In the genomic region with DNA sequence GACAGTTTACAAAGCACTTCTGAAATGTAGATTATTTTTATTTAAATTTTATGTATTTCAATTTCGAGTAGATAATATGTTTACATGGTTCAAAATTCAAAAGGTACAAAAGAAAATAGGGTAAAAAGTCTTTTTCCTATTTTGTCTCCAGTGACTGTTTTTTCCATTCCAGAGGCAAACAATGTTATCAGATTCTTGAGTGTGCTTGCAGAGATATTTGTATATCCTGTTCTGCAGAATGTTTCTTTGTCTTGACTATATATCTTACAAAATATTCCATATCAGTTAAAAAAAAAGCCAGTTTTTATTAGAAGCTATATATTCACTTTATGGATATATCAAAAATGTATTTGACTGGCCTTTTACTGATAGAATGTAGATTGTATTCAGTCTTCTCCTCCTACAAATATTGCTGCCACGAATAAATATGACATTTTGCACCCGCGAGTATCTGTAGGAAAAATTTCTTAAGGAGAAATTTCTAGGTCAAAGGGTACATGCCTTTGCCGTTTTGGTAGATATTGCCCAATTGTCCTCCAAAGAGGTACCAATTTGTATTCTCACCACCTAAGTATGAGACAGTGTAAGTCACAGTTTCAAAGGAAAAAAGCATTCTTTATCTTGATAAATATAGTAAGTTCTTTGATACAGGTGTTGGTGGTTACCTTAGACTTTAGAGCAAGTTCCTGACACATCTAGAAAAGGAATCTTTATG, we compare ENCODE assay signal across 19 cellular contexts. TPM values are rescaled to one million over a fixed set of nuclear protein-coding genes. Genes with fewer than 3 reads are reported as not detected.
DNase-seq lines count a peak whose midpoint lies in the region; ATAC-seq, FAIRE-seq and TF ChIP-seq lines count a peak whose summit lies in the region.
"Had no signal": no experiment of that assay in that cellular context is flagged by ENCODE, and none has a peak within 500 bp of the region (broad histone marks: within the 10 kb centered on the region; RNA-seq: fewer than 3 reads in every experiment).

No MANE protein-coding gene starts in this region.

- POLR2A ChIA-PET in CD8-positive, alpha-beta memory T cell (lab: Charles Lee) = interaction anchor here (0.6 to 1.3 kb wide), 4 partner anchors 21 to 33 kb away, joined by 3 read pairs; no protein-coding TSS in a partner anchor
- POLR2A ChIA-PET in activated CD8-positive, alpha-beta T cell treated with anti-CD3 and anti-CD28 coated beads for 36 hours (lab: Charles Lee) = interaction anchor here (1.5 kb wide), 1 partner anchor 33 kb away, joined by 3 read pairs; no protein-coding TSS in a partner anchor

- peaks cover 5% of the 10 kb centered on the region for H3K36me3 ChIP-seq in CD8-positive, alpha-beta memory T cell (ENCODE audit: insufficient read depth, low read length)
- no peaks in the 10 kb centered on the region for H3K36me3 ChIP-seq in breast epithelium
- H3K36me3 ChIP-seq: brain microvascular endothelial cell, Peyer's patch, SJSA1, vagina had no signal

- H3K4me3 Mint-ChIP-seq in activated CD8-positive, alpha-beta memory T cell treated with anti-CD3 and anti-CD28 coated beads, Interleukin-2, amount 10 ng/mL, durations not matched to agents 7 days and 5 days = peak overlapping the region; percentile 51
- peak overlapping the region; percentile 86 to 97 (median 95) for H3K4me3 Mint-ChIP-seq in CD8-positive, alpha-beta memory T cell
- peak overlapping the region; percentile 74 for H3K4me3 Mint-ChIP-seq in activated CD8-positive, alpha-beta T cell treated with anti-CD3 and anti-CD28 coated beads for 36 hours
- H3K4me3 Mint-ChIP-seq in natural killer cell = peak overlapping the region; percentile 94
- H3K4me3 Mint-ChIP-seq: H9 had no signal

- intact Hi-C loops in activated CD8-positive, alpha-beta T cell treated with anti-CD3 and anti-CD28 coated beads for 36 hours (cut with micrococcal nuclease) = loop anchor here (5.0 kb wide), 1 partner anchor 36 kb away; no protein-coding TSS in a partner anchor
- intact Hi-C loops in natural killer cell (cut with micrococcal nuclease) (loop anchor here (2.0 kb wide), 1 partner anchor 33 kb away; no protein-coding TSS in a partner anchor), breast epithelium (cut with DNase I; ENCODE audit: low total_unique reads) (no loop called here)

- no peaks in the 10 kb centered on the region for H3K27me3 Mint-ChIP-seq in activated CD8-positive, alpha-beta memory T cell treated with anti-CD3 and anti-CD28 coated beads, Interleukin-2, amount 10 ng/mL, durations not matched to agents 7 days and 5 days
- no peaks in the 10 kb centered on the region for H3K27me3 Mint-ChIP-seq in CD8-positive, alpha-beta memory T cell
- H3K27me3 Mint-ChIP-seq in activated CD8-positive, alpha-beta T cell treated with anti-CD3 and anti-CD28 coated beads for 36 hours = no peaks in the 10 kb centered on the region
- no peaks in the 10 kb centered on the region for H3K27me3 Mint-ChIP-seq in natural killer cell (ENCODE audit: low read depth in 2 of 2)

- H3K36me3 Mint-ChIP-seq in activated CD8-positive, alpha-beta memory T cell treated with anti-CD3 and anti-CD28 coated beads, Interleukin-2, amount 10 ng/mL, durations not matched to agents 7 days and 5 days = peaks cover 2% of the 10 kb centered on the region
- H3K36me3 Mint-ChIP-seq in CD8-positive, alpha-beta memory T cell = peaks cover 11 to 39% (median 24%) of the 10 kb centered on the region in 3 donors
- H3K36me3 Mint-ChIP-seq in activated CD8-positive, alpha-beta T cell treated with anti-CD3 and anti-CD28 coated beads for 36 hours (ENCODE audit: low read depth) = peaks cover 11% of the 10 kb centered on the region
- no peaks in the 10 kb centered on the region for H3K36me3 Mint-ChIP-seq in natural killer cell

- no peaks in the 10 kb centered on the region for H3K9me3 ChIP-seq in CD8-positive, alpha-beta memory T cell (ENCODE audit: low read length)
- no peaks in the 10 kb centered on the region for H3K9me3 ChIP-seq in breast epithelium
- H3K9me3 ChIP-seq: Peyer's patch, SJSA1, vagina had no signal

- H3K27ac ChIP-seq in CD8-positive, alpha-beta memory T cell (ENCODE audit: low read depth, low read length) = peak overlapping the region; percentile 72
- H3K27ac ChIP-seq in breast epithelium = no peak overlapping the region
- H3K27ac ChIP-seq: brain microvascular endothelial cell, SJSA1, vagina had no signal

- peaks cover 35% of the 10 kb centered on the region for H3K4me1 Mint-ChIP-seq in activated CD8-positive, alpha-beta memory T cell treated with anti-CD3 and anti-CD28 coated beads, Interleukin-2, amount 10 ng/mL, durations not matched to agents 7 days and 5 days
- H3K4me1 Mint-ChIP-seq in CD8-positive, alpha-beta memory T cell = peaks cover 64 to 80% (median 79%) of the 10 kb centered on the region in 3 donors
- peaks cover 63% of the 10 kb centered on the region for H3K4me1 Mint-ChIP-seq in activated CD8-positive, alpha-beta T cell treated with anti-CD3 and anti-CD28 coated beads for 36 hours (ENCODE audit: low read depth)
- peaks cover 69 to 71% of the 10 kb centered on the region in 2 donors for H3K4me1 Mint-ChIP-seq in natural killer cell
- H3K4me1 Mint-ChIP-seq: H9 had no signal

- TF ChIP-seq POLR2A in breast epithelium (IDR thresholded peaks at IDR 0.05) (no peak), GM12891 (IDR thresholded peaks at IDR 0.05; ENCODE audit: low read depth, low read length) (no peak)

- H3K9me3 Mint-ChIP-seq in activated CD8-positive, alpha-beta memory T cell treated with anti-CD3 and anti-CD28 coated beads, Interleukin-2, amount 10 ng/mL, durations not matched to agents 7 days and 5 days (ENCODE audit: low read depth) = no peaks in the 10 kb centered on the region
- H3K9me3 Mint-ChIP-seq in CD8-positive, alpha-beta memory T cell = peaks cover 0 to 2% (median 0%) of the 10 kb centered on the region in 5 donors
- peaks cover 3% of the 10 kb centered on the region for H3K9me3 Mint-ChIP-seq in activated CD8-positive, alpha-beta T cell treated with anti-CD3 and anti-CD28 coated beads for 36 hours
- no peaks in the 10 kb centered on the region for H3K9me3 Mint-ChIP-seq in natural killer cell
- H3K9me3 Mint-ChIP-seq: H9 had no signal

- CTCF ChIA-PET in activated CD8-positive, alpha-beta memory T cell treated with anti-CD3 and anti-CD28 coated beads, Interleukin-2, amount 10 ng/mL, durations not matched to agents 7 days and 5 days (lab: Charles Lee) = interaction anchor here (0.9 kb wide), 1 partner anchor 9 kb away, joined by 3 read pairs; no protein-coding TSS in a partner anchor
- CTCF ChIA-PET in CD8-positive, alpha-beta memory T cell (lab: Charles Lee) = interaction anchor here (0.7 to 2.9 kb wide), 4 partner anchors 38 to 58 kb away, joined by 3 to 9 read pairs (median 4); a partner anchor contains a TSS
- CTCF ChIA-PET in activated CD8-positive, alpha-beta T cell treated with anti-CD3 and anti-CD28 coated beads for 36 hours (lab: Charles Lee) = interaction anchor here (1.2 to 3.2 kb wide), 4 partner anchors 41 to 58 kb away, joined by 3 to 18 read pairs (median 8); a partner anchor contains a TSS

- FAIRE-seq in GM12891 (lab: Jason Lieb, UNC) = no peak
- FAIRE-seq: K562 had no signal

- peak overlapping the region; percentile 49 for H3K27ac Mint-ChIP-seq in activated CD8-positive, alpha-beta memory T cell treated with anti-CD3 and anti-CD28 coated beads, Interleukin-2, amount 10 ng/mL, durations not matched to agents 7 days and 5 days
- H3K27ac Mint-ChIP-seq in CD8-positive, alpha-beta memory T cell = peak overlapping the region; percentile 77 to 96 (median 92)
- peak overlapping the region; percentile 81 for H3K27ac Mint-ChIP-seq in activated CD8-positive, alpha-beta T cell treated with anti-CD3 and anti-CD28 coated beads for 36 hours
- H3K27ac Mint-ChIP-seq in natural killer cell = peak overlapping the region; percentile 89 to 90
- H3K27ac Mint-ChIP-seq: H9 had no signal

- TF ChIP-seq CTCF in activated CD8-positive, alpha-beta T cell treated with anti-CD3 and anti-CD28 coated beads for 36 hours (IDR thresholded peaks at IDR 0.05) = no peak
- TF ChIP-seq CTCF in natural killer cell (IDR thresholded peaks at IDR 0.05) = no peak
- no peak for TF ChIP-seq CTCF in breast epithelium (IDR thresholded peaks at IDR 0.05)

- H3K4me3 ChIP-seq in CD8-positive, alpha-beta memory T cell (ENCODE audit: low read length) = peak overlapping the region; percentile 48
- H3K4me3 ChIP-seq in breast epithelium = no peak overlapping the region
- H3K4me3 ChIP-seq: K562, SJSA1, vagina had no signal

- no peak for ATAC-seq in activated CD8-positive, alpha-beta memory T cell treated with anti-CD3 and anti-CD28 coated beads, Interleukin-2, amount 10 ng/mL, durations not matched to agents 7 days and 5 days
- no peak for ATAC-seq in activated CD8-positive, alpha-beta T cell treated with anti-CD3 and anti-CD28 coated beads for 36 hours
- peak in 1 of 3 donors; percentile 4 for ATAC-seq in natural killer cell
- ATAC-seq: K562 had no signal

- DNase-seq in activated CD8-positive, alpha-beta memory T cell treated with anti-CD3 and anti-CD28 coated beads, Interleukin-2, amount 10 ng/mL, durations not matched to agents 7 days and 5 days = no peak
- no peak for DNase-seq in activated CD8-positive, alpha-beta memory T cell treated with anti-CD3 and anti-CD28 coated beads for 24 hours
- DNase-seq in CD8-positive, alpha-beta memory T cell = no peak
- DNase-seq in activated CD8-positive, alpha-beta T cell treated with anti-CD3 and anti-CD28 coated beads for 36 hours = no peak
- DNase-seq in natural killer cell (no peak), DMS114 treated with DMSO at 0.1 percent for 48 hours (lab: John Stamatoyannopoulos, UW; ENCODE audit: unreplicated experiment) (no peak), breast epithelium (ENCODE audit: low spot score in 2 of 2) (no peak), GM12891 (ENCODE audit: insufficient read length, low spot score) (no peak)
- DNase-seq: activated CD4-positive, CD25-positive, alpha-beta regulatory T cell treated with anti-CD3 and anti-CD28 coated beads, Interleukin-2, amount 50 U/mL, for 72 hours; brain microvascular endothelial cell; cortex of kidney; H9; head of caudate nucleus; NCI-H187 treated with DMSO at 0.1 percent for 48 hours; NCI-H446; Peyer's patch had no signal

- H3K4me1 ChIP-seq in CD8-positive, alpha-beta memory T cell (ENCODE audit: insufficient read depth, low read length) = peaks cover 78% of the 10 kb centered on the region
- H3K4me1 ChIP-seq in breast epithelium = no peaks in the 10 kb centered on the region
- H3K4me1 ChIP-seq: Peyer's patch, SJSA1, vagina had no signal

- H3K27me3 ChIP-seq in CD8-positive, alpha-beta memory T cell (ENCODE audit: insufficient read depth, low read length, poor library complexity, severe bottlenecking) = no peaks in the 10 kb centered on the region
- H3K27me3 ChIP-seq in breast epithelium = no peaks in the 10 kb centered on the region
- H3K27me3 ChIP-seq: brain microvascular endothelial cell, Peyer's patch, vagina had no signal

RNA-seq across cellular contexts. Expression of a gene that starts 2.2 kb away (rescaled TPM):
- 1 to 10 TPM; 4.3 to 5.6 TPM for total RNA-seq in activated CD8-positive, alpha-beta memory T cell treated with anti-CD3 and anti-CD28 coated beads, Interleukin-2, amount 10 ng/mL, durations not matched to agents 7 days and 5 days
- total RNA-seq in CD8-positive, alpha-beta memory T cell = 10 to 100 TPM; 11.5 to 12.3 TPM
- polyA plus RNA-seq in CD8-positive, alpha-beta memory T cell = 364 TPM
- total RNA-seq in activated CD8-positive, alpha-beta T cell treated with anti-CD3 and anti-CD28 coated beads for 36 hours = 10 to 100 TPM in 1 of 2 experiments, 1 to 10 TPM in 1; 6.6 to 10.1 TPM
- 100 to 1,000 TPM in 1 of 3 donors, 10 to 100 TPM in 2; 76.3 to 165 (median 86.2) TPM for total RNA-seq in natural killer cell
- 1 to 10 TPM; 2.0 to 3.9 (median 3.8) TPM for total RNA-seq in breast epithelium
- polyA plus RNA-seq in GM12891 (2012; ENCODE audit: low read depth, missing spikeins) = 1.5 TPM

RNA-seq across cellular contexts. Expression of a gene that starts 42.1 kb away (rescaled TPM):
- total RNA-seq in activated CD8-positive, alpha-beta memory T cell treated with anti-CD3 and anti-CD28 coated beads, Interleukin-2, amount 10 ng/mL, durations not matched to agents 7 days and 5 days = 100 to 1,000 TPM; 182 to 206 TPM
- total RNA-seq in CD8-positive, alpha-beta memory T cell = 100 to 1,000 TPM; 226 to 248 TPM
- polyA plus RNA-seq in CD8-positive, alpha-beta memory T cell = 329 TPM
- 100 to 1,000 TPM; 199 to 206 TPM for total RNA-seq in activated CD8-positive, alpha-beta T cell treated with anti-CD3 and anti-CD28 coated beads for 36 hours
- total RNA-seq in natural killer cell (100 to 1,000 TPM; 245 to 270 (median 255) TPM), breast epithelium (100 to 1,000 TPM; 118 to 149 (median 138) TPM)
- polyA plus RNA-seq in GM12891 (2012; ENCODE audit: low read depth, missing spikeins) = 103 TPM

Comparison
In these comparisons a context has a peak if more than half of its experiments do, and no peak if none do; other contexts are left out.
1. RNA of a gene that starts 2.2 kb away (total RNA-seq): 76.3 to 165 TPM in natural killer cell; 11.5 to 12.3 TPM in CD8-positive, alpha-beta memory T cell, 6.6 to 10.1 TPM in activated CD8-positive, alpha-beta T cell treated with anti-CD3 and anti-CD28 coated beads for 36 hours, 4.3 to 5.6 TPM in activated CD8-positive, alpha-beta memory T cell treated with anti-CD3 and anti-CD28 coated beads, Interleukin-2, amount 10 ng/mL, durations not matched to agents 7 days and 5 days and 2.0 to 3.9 TPM in breast epithelium; every median in the first group is over 4 times any median in the second.
2. Peak in every context shown above with its lines, with median percentiles within 50 percentile points of each other: H3K27ac Mint-ChIP-seq and H3K4me3 Mint-ChIP-seq.